ENCODE assay signal across 1 cellular context in genomic region chr3:190513409-190514162, GRCh38.
TF ChIP-seq lines count a peak whose summit lies in the region.

Gene IL1RAP, plus strand, starts transcription at chr3:190514085. Its CDS starts 50,205 bp downstream, at chr3:190564290.

TF ChIP-seq in HepG2, 621 proteins besides CTCF, POLR2A, EP300 and RAD21 (continued from another document and continues in another):
- TF ChIP-seq AHDC1 (CRISPR knock-in tag; IDR thresholded peaks at IDR 0.05; ENCODE audit: borderline replicate concordance) = peak; percentile 90
- TF ChIP-seq MNT (IDR thresholded peaks at IDR 0.05) = no peak
- TF ChIP-seq HDAC6 (IDR thresholded peaks at IDR 0.05; ENCODE audit: low read depth, low read length) = no peak
- TF ChIP-seq ZEB1 (IDR thresholded peaks at IDR 0.05; ENCODE audit: insufficient replicate concordance, low read depth) = no peak
- peak; percentile 93 for TF ChIP-seq KDM2A (CRISPR knock-in tag; IDR thresholded peaks at IDR 0.05; ENCODE audit: borderline replicate concordance, low read depth)
- no peak for TF ChIP-seq ZFP36L1 (CRISPR knock-in tag; IDR thresholded peaks at IDR 0.05)
- TF ChIP-seq REXO4 (CRISPR knock-in tag; IDR thresholded peaks at IDR 0.05; ENCODE audit: borderline replicate concordance) = no peak; the same call in 1 of the 2 replicates
- TF ChIP-seq TCF12 (IDR thresholded peaks at IDR 0.05) = no peak
- no peak for TF ChIP-seq TCF12 (CRISPR knock-in tag; IDR thresholded peaks at IDR 0.05)
- no peak for TF ChIP-seq TSC22D2 (CRISPR knock-in tag; IDR thresholded peaks at IDR 0.05; ENCODE audit: borderline replicate concordance)
- peak; percentile 71; the same call in 1 of the 2 replicates for TF ChIP-seq SMAD3 (CRISPR knock-in tag; IDR thresholded peaks at IDR 0.05)
- TF ChIP-seq CCAR2 (optimal IDR thresholded peaks at IDR 0.05; ENCODE audit: low read depth, low read length) = no peak
- TF ChIP-seq ZNF800 (CRISPR knock-in tag; IDR thresholded peaks at IDR 0.05) = peak; percentile 93
- peak; percentile 63; the same call in 1 of the 2 replicates for TF ChIP-seq NKX3-1 (CRISPR knock-in tag; IDR thresholded peaks at IDR 0.05)
- TF ChIP-seq HCFC1 (IDR thresholded peaks at IDR 0.05; ENCODE audit: low read depth, low read length) = no peak
- TF ChIP-seq NFAT5 (CRISPR knock-in tag; IDR thresholded peaks at IDR 0.05) = peak; percentile 66; the same call in 1 of the 2 replicates
- no peak for TF ChIP-seq ZNF225 (CRISPR knock-in tag; IDR thresholded peaks at IDR 0.05)
- no peak for TF ChIP-seq ZBTB34 (CRISPR knock-in tag; IDR thresholded peaks at IDR 0.05)
- TF ChIP-seq BRD4 (CRISPR knock-in tag; IDR thresholded peaks at IDR 0.05) = peak; percentile 88
- TF ChIP-seq ZNF512B (CRISPR knock-in tag; IDR thresholded peaks at IDR 0.05; ENCODE audit: borderline replicate concordance) = no peak
- TF ChIP-seq ZBTB4 (CRISPR knock-in tag; IDR thresholded peaks at IDR 0.05; ENCODE audit: borderline replicate concordance) = peak; percentile 83
- TF ChIP-seq GMEB1 (CRISPR knock-in tag; IDR thresholded peaks at IDR 0.05; ENCODE audit: borderline replicate concordance) = peak; percentile 60; the same call in 1 of the 2 replicates
- TF ChIP-seq HNRNPL (IDR thresholded peaks at IDR 0.05; ENCODE audit: low read depth, low read length) = 0 out of 2 replicates have a peak, but pooled peaks have one; percentile 43
- peak; percentile 88; the same call in 1 of the 2 replicates for TF ChIP-seq ZNF766 (CRISPR knock-in tag; IDR thresholded peaks at IDR 0.05; ENCODE audit: borderline replicate concordance)
- peak; percentile 71 for TF ChIP-seq FOXA3 (CRISPR knock-in tag; IDR thresholded peaks at IDR 0.05)
- TF ChIP-seq SALL1 (CRISPR knock-in tag; IDR thresholded peaks at IDR 0.05) = peak; percentile 98
- TF ChIP-seq ZFP90 (CRISPR knock-in tag; IDR thresholded peaks at IDR 0.05; ENCODE audit: borderline replicate concordance) = peak; percentile 90; the same call in 1 of the 2 replicates
- TF ChIP-seq FOXJ3 (CRISPR knock-in tag; IDR thresholded peaks at IDR 0.05; ENCODE audit: borderline replicate concordance) = no peak
- no peak; the same call in 1 of the 2 replicates for TF ChIP-seq BORCS8-MEF2B (CRISPR knock-in tag; IDR thresholded peaks at IDR 0.05)
- TF ChIP-seq HNRNPH1 (optimal IDR thresholded peaks at IDR 0.05; ENCODE audit: low read depth, low read length) = no peak
- TF ChIP-seq MEF2D (CRISPR knock-in tag; IDR thresholded peaks at IDR 0.05) = peak; percentile 84; the same call in 1 of the 2 replicates
